In genomic region chr14:80930836-80931389, GRCh38 we compare ENCODE assay signal across 8 cellular contexts. TPM values are rescaled to one million over a fixed set of nuclear protein-coding genes. Genes with fewer than 3 reads are reported as not detected.
A peak's percentile ranks its signal among the peaks of the same experiment; 100 is the strongest.
DNase-seq lines count a peak whose midpoint lies in the region; ATAC-seq and TF ChIP-seq lines count a peak whose summit lies in the region.

No MANE protein-coding gene starts in this region.

- ATAC-seq in GM21360 (IDR thresholded peaks at IDR 0.05; ENCODE audit: unreplicated experiment) (peak; percentile 97), HG03565 (IDR thresholded peaks at IDR 0.05; ENCODE audit: unreplicated experiment) (peak; percentile 99)

- TF ChIP-seq POLR2A in lower leg skin (IDR thresholded peaks at IDR 0.05): no peak

- 47 to 53% methylated on average over 8 of the region's 8 CpGs for WGBS in lower leg skin, 2 donors

- no peaks in the 10 kb centered on the region for H3K9me3 Mint-ChIP-seq in endothelial cell (ENCODE audit: unreplicated experiment)

- H3K4me3 Mint-ChIP-seq in endothelial cell (ENCODE audit: unreplicated experiment): no peak overlapping the region

- H3K4me3 ChIP-seq in fibroblast of mammary gland (ENCODE audit: control insufficient read depth, low read depth, low read length) (no peak overlapping the region), lower leg skin (ENCODE audit: low read depth, poor library complexity, severe bottlenecking) (no peak overlapping the region)

- peaks cover 6% of the 10 kb centered on the region for H3K27me3 Mint-ChIP-seq in endothelial cell (ENCODE audit: unreplicated experiment)

- H3K36me3 Mint-ChIP-seq in endothelial cell (ENCODE audit: low read depth, unreplicated experiment): no peaks in the 10 kb centered on the region

- TF ChIP-seq CTCF in fibroblast of mammary gland (conservative IDR thresholded peaks at IDR 0.05; ENCODE audit: control insufficient read depth, insufficient read depth, low read depth, low read length): no peak
- TF ChIP-seq CTCF in endothelial cell (IDR thresholded peaks at IDR 0.05; ENCODE audit: unreplicated experiment): no peak
- TF ChIP-seq CTCF in lower leg skin (IDR thresholded peaks at IDR 0.05): no peak

- H3K27ac Mint-ChIP-seq in endothelial cell (ENCODE audit: unreplicated experiment): no peak overlapping the region

- H3K4me1 Mint-ChIP-seq in endothelial cell (ENCODE audit: unreplicated experiment): no peaks in the 10 kb centered on the region

- peak; percentile 86 for DNase-seq in EL
- peak; percentile 14 for DNase-seq in T-helper 9 cell
- peak; percentile 89 for DNase-seq in fibroblast of mammary gland (ENCODE audit: low read depth)
- no peak for DNase-seq in endothelial cell (ENCODE audit: low spot score)
- DNase-seq in NCI-H774 (lab: John Stamatoyannopoulos, UW): no peak
- DNase-seq in lower leg skin (ENCODE audit: low spot score in 2 of 2): no peak

- intact Hi-C loops in lower leg skin (cut with DNase I; ENCODE audit: low total_unique reads): no loop called here

RNA-seq across cellular contexts. Expression of gene CEP128, which starts 10.6 kb away (rescaled TPM):
- 10.4 TPM for total RNA-seq in endothelial cell (ENCODE audit: unreplicated experiment)
- 10 to 100 TPM in 1 of 4 donors, 1 to 10 TPM in 3; 5.9 to 10.5 (median 9.0) TPM for total RNA-seq in lower leg skin

RNA-seq across cellular contexts. Expression of gene TSHR, which starts 24.5 kb away (rescaled TPM):
- total RNA-seq in endothelial cell (ENCODE audit: unreplicated experiment): not detected
- 1 to 10 TPM in 2 of 4 donors, under 1 TPM in 1, not detected in 1; 0.99 to 1.8 (median 1.1) TPM for total RNA-seq in lower leg skin

Comparison
In these comparisons a context has a peak if more than half of its experiments do, and no peak if none do; other contexts are left out.
1. DNase-seq: peak in EL (single experiment), T-helper 9 cell (single experiment) and fibroblast of mammary gland (single experiment); none in endothelial cell (single experiment), NCI-H774 (single experiment) and lower leg skin (0 of 2).